In the genomic region with DNA sequence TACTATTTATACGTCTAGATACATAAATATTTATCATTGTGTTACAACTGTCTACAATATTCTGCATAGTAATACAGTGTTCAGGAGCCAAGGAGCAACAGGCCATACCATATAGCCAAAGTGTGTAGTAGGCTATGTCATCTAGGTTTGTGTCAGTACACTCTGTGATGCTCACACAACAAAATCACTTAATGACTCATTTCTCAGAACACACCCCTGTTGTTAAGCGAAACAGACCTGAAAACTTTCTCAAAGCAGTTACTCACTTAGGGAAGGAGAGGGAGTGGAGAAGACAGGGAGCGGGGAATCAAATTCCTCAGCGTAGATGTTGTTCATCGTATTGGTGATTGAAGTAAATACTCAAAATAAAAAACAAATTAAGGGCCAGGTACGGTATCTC, we compare ENCODE assay signal across 14 cellular contexts.
"Had no signal": no experiment of that assay in that cellular context is flagged by ENCODE, and none has a peak within 500 bp of the region (broad histone marks: within the 10 kb centered on the region; RNA-seq: fewer than 3 reads in every experiment).

No MANE protein-coding gene starts in this region.

- H3K9me3 ChIP-seq: left ventricle myocardium inferior, pancreas, tibial nerve had no signal

- H3K36me3 Mint-ChIP-seq: activated naive CD8-positive, alpha-beta T cell treated with anti-CD3 and anti-CD28 coated beads, Interleukin-2, amount 10 ng/mL, durations not matched to agents 7 days and 5 days; mesothelial cell of epicardium had no signal

- ATAC-seq: pancreas had no signal

- H3K4me1 ChIP-seq: left ventricle myocardium inferior, pancreas, tibial nerve had no signal

- H3K36me3 ChIP-seq: left ventricle myocardium inferior, pancreas, tibial nerve had no signal

- H3K27ac Mint-ChIP-seq: activated naive CD8-positive, alpha-beta T cell treated with anti-CD3 and anti-CD28 coated beads, Interleukin-2, amount 10 ng/mL, durations not matched to agents 7 days and 5 days; mesothelial cell of epicardium had no signal

- H3K9me3 Mint-ChIP-seq: activated naive CD8-positive, alpha-beta T cell treated with anti-CD3 and anti-CD28 coated beads, Interleukin-2, amount 10 ng/mL, durations not matched to agents 7 days and 5 days; central memory CD8-positive, alpha-beta T cell; mesothelial cell of epicardium; neural crest cell had no signal

- H3K27me3 ChIP-seq: pancreas, tibial nerve had no signal

- H3K27ac ChIP-seq: left ventricle myocardium inferior, pancreas, tibial nerve had no signal

- H3K4me1 Mint-ChIP-seq: activated naive CD8-positive, alpha-beta T cell treated with anti-CD3 and anti-CD28 coated beads, Interleukin-2, amount 10 ng/mL, durations not matched to agents 7 days and 5 days; central memory CD8-positive, alpha-beta T cell had no signal

- FAIRE-seq: keratinocyte, pancreas, small intestine had no signal

- H3K27me3 Mint-ChIP-seq: activated naive CD8-positive, alpha-beta T cell treated with anti-CD3 and anti-CD28 coated beads, Interleukin-2, amount 10 ng/mL, durations not matched to agents 7 days and 5 days; central memory CD8-positive, alpha-beta T cell had no signal

- H3K4me3 ChIP-seq: left ventricle myocardium inferior, pancreas, tibial nerve had no signal

- DNase-seq: activated gamma-delta T cell; activated naive CD8-positive, alpha-beta T cell treated with anti-CD3 and anti-CD28 coated beads, Interleukin-2, amount 10 ng/mL, durations not matched to agents 7 days and 5 days; activated T-cell treated with anti-CD3 and anti-CD28 coated beads, Interleukin-2, amount 50 U/mL, for 1 hour; cortex of kidney; effector CD8-positive, alpha-beta T cell; erythroblast; left ventricle myocardium inferior; pancreas; small intestine had no signal

- H3K4me3 Mint-ChIP-seq: activated naive CD8-positive, alpha-beta T cell treated with anti-CD3 and anti-CD28 coated beads, Interleukin-2, amount 10 ng/mL, durations not matched to agents 7 days and 5 days; central memory CD8-positive, alpha-beta T cell; mesothelial cell of epicardium; neural crest cell had no signal
